ENCODE assay signal across 18 cellular contexts in the genomic region with DNA sequence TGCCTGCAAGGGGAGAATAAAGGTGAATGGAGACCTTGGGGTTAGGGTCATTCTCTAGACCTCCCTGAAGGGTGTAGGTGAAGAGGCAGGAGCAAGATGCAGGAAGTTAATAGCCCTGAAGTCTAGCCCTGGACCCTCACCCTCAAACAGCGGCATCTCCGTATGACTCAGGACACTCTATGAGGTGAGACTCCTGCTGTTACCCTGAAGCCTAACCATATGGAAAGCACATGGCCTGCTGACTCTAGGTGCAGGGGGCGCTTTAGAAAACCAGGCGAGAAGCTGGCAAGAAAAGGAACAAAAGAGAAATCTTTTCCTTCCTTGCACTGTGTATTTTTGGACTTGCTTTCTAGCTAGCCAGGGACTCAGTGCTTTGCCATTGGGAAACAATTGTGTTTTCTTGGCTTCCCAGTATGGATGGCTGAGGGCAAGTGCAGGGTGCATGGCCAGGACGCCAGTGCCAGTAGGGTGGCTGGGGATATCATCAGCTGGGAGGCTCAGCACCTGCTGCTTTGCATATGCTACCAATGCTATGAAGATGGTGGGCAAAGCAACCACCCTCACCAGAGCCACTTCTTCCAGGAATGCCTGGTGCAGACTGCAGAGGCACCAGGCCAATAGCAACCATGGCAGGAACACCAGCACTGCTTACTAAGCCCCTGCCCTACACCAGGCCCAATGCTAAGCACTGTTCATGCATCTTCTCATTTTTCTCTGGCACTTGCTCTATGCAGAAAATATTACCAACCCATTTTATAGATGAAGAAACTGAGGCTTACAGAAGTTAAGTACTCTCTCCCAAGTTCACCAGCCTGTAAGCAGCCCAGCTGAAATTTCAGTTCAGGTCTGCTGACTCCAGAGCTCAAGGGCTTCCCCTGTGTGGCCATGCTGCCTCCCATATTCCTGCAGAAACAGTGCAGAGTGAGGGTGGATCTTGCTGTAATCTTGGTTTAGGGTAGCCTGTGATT.
"Had no signal": no experiment of that assay in that cellular context is flagged by ENCODE, and none has a peak within 500 bp of the region (broad histone marks: within the 10 kb centered on the region; RNA-seq: fewer than 3 reads in every experiment).

No MANE protein-coding gene starts in this region.

- H3K27me3 ChIP-seq: gastrocnemius medialis, heart left ventricle, tibial nerve, uterus had no signal

- H3K4me3 ChIP-seq: gastrocnemius medialis, heart left ventricle, left ventricle myocardium inferior, mucosa of descending colon, tibial nerve, uterus had no signal

- H3K36me3 ChIP-seq: gastrocnemius medialis, heart left ventricle, left ventricle myocardium inferior, tibial nerve, uterus had no signal

- DNase-seq: activated CD4-positive, alpha-beta T cell treated with anti-CD3 and anti-CD28 coated beads, Interleukin-2, amount 10 ng/mL, durations not matched to agents 7 days and 5 days; activated CD8-positive, alpha-beta T cell treated with anti-CD3 and anti-CD28 coated beads, Interleukin-2, amount 10 ng/mL, durations not matched to agents 7 days and 5 days; activated naive CD4-positive, alpha-beta T cell treated with anti-CD3 and anti-CD28 coated beads for 36 hours; activated T-cell treated with anti-CD3 and anti-CD28 coated beads, Interleukin-2, amount 50 U/mL, for 24 hours; cortex of kidney; effector CD4-positive, alpha-beta T cell; gastrocnemius medialis; heart left ventricle; immature natural killer cell; kidney glomerular epithelial cell; left ventricle myocardium inferior; mucosa of descending colon; naive B cell; stimulated activated naive CD8-positive, alpha-beta T cell treated with anti-CD3 and anti-CD28 coated beads, Interleukin-15, Interleukin-2, amounts not matched to agents 100 U/mL and 50 U/mL, for 24 hours; substantia nigra; T-helper 9 cell; uterus had no signal
